1 cellular context compared by ENCODE assay signal in the genomic region with DNA sequence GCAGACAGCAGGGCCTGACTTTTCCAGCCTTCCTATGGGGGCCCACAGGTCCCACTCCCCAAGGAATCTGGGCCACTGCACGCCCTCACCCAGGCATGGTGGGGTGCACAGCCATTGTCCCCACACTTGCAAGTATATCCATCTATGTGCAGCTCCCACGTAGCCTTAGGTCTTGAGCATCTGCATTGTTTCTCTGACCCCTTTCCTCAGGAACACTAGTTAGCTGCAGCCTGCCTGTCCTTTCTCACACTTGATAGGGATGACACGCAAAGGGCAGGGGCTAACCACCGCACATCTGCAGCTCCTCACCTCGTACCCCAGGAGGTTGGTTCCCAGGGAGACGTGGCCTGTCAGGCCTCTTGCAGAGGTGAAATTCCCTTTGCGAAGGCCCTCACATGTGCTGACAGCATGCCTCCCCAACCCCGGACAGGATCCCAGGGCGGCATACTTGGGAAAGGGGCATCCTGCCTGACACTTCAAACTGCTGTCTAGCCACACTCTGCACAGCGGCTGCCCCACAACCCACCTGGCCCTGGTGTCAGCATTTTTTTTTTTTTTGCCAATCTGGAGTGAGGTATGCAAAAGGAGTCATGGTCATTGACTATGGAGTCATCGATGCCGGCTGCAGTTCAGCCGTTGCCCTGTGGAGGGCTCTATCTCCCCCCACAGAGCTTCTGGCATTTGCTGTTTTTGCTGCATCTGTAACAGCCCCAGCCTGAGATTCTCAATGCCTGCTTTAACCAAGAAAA.
TF ChIP-seq lines count a peak whose summit lies in the region.

No MANE protein-coding gene starts in this region.

TF ChIP-seq in HepG2, 621 proteins besides CTCF, POLR2A, EP300 and RAD21 (continued from another document and continues in another):
- TF ChIP-seq, protein P1, sequence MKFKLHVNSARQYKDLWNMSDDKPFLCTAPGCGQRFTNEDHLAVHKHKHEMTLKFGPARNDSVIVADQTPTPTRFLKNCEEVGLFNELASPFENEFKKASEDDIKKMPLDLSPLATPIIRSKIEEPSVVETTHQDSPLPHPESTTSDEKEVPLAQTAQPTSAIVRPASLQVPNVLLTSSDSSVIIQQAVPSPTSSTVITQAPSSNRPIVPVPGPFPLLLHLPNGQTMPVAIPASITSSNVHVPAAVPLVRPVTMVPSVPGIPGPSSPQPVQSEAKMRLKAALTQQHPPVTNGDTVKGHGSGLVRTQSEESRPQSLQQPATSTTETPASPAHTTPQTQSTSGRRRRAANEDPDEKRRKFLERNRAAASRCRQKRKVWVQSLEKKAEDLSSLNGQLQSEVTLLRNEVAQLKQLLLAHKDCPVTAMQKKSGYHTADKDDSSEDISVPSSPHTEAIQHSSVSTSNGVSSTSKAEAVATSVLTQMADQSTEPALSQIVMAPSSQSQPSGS (CRISPR knock-in tag; IDR thresholded peaks at IDR 0.05): no peak
- TF ChIP-seq, protein P2, sequence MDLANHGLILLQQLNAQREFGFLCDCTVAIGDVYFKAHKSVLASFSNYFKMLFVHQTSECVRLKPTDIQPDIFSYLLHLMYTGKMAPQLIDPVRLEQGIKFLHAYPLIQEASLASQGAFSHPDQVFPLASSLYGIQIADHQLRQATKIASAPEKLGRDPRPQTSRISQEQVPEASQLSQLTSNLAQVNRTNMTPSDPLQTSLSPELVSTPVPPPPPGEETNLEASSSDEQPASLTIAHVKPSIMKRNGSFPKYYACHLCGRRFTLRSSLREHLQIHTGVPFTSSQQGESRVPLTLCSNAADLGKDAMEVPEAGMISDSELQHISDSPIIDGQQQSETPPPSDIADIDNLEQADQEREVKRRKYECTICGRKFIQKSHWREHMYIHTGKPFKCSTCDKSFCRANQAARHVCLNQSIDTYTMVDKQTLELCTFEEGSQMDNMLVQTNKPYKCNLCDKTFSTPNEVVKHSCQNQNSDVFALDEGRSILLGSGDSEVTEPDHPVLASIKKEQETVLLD (CRISPR knock-in tag; IDR thresholded peaks at IDR 0.05; ENCODE audit: low read depth): no peak
- TF ChIP-seq, protein P3, sequence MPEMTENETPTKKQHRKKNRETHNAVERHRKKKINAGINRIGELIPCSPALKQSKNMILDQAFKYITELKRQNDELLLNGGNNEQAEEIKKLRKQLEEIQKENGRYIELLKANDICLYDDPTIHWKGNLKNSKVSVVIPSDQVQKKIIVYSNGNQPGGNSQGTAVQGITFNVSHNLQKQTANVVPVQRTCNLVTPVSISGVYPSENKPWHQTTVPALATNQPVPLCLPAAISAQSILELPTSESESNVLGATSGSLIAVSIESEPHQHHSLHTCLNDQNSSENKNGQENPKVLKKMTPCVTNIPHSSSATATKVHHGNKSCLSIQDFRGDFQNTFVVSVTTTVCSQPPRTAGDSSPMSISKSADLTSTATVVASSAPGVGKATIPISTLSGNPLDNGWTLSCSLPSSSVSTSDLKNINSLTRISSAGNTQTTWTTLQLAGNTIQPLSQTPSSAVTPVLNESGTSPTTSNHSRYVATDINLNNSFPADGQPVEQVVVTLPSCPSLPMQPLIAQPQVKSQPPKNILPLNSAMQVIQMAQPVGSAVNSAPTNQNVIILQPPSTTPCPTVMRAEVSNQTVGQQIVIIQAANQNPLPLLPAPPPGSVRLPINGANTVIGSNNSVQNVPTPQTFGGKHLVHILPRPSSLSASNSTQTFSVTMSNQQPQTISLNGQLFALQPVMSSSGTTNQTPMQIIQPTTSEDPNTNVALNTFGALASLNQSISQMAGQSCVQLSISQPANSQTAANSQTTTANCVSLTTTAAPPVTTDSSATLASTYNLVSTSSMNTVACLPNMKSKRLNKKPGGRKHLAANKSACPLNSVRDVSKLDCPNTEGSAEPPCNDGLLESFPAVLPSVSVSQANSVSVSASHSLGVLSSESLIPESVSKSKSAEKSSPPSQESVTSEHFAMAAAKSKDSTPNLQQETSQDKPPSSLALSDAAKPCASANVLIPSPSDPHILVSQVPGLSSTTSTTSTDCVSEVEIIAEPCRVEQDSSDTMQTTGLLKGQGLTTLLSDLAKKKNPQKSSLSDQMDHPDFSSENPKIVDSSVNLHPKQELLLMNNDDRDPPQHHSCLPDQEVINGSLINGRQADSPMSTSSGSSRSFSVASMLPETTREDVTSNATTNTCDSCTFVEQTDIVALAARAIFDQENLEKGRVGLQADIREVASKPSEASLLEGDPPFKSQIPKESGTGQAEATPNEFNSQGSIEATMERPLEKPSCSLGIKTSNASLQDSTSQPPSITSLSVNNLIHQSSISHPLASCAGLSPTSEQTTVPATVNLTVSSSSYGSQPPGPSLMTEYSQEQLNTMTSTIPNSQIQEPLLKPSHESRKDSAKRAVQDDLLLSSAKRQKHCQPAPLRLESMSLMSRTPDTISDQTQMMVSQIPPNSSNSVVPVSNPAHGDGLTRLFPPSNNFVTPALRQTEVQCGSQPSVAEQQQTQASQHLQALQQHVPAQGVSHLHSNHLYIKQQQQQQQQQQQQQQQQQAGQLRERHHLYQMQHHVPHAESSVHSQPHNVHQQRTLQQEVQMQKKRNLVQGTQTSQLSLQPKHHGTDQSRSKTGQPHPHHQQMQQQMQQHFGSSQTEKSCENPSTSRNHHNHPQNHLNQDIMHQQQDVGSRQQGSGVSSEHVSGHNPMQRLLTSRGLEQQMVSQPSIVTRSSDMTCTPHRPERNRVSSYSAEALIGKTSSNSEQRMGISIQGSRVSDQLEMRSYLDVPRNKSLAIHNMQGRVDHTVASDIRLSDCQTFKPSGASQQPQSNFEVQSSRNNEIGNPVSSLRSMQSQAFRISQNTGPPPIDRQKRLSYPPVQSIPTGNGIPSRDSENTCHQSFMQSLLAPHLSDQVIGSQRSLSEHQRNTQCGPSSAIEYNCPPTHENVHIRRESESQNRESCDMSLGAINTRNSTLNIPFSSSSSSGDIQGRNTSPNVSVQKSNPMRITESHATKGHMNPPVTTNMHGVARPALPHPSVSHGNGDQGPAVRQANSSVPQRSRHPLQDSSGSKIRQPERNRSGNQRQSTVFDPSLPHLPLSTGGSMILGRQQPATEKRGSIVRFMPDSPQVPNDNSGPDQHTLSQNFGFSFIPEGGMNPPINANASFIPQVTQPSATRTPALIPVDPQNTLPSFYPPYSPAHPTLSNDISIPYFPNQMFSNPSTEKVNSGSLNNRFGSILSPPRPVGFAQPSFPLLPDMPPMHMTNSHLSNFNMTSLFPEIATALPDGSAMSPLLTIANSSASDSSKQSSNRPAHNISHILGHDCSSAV (CRISPR knock-in tag; IDR thresholded peaks at IDR 0.05; ENCODE audit: borderline replicate concordance): no peak
- TF ChIP-seq ZNF263 (CRISPR knock-in tag; IDR thresholded peaks at IDR 0.05) (no peak), ZNF33A (CRISPR knock-in tag; IDR thresholded peaks at IDR 0.05; ENCODE audit: borderline replicate concordance) (no peak), RORA (CRISPR knock-in tag; IDR thresholded peaks at IDR 0.05) (no peak), ZNF367 (CRISPR knock-in tag; IDR thresholded peaks at IDR 0.05; ENCODE audit: borderline replicate concordance) (no peak), BRCA1 (CRISPR knock-in tag; IDR thresholded peaks at IDR 0.05) (no peak), ADNP (CRISPR knock-in tag; IDR thresholded peaks at IDR 0.05) (no peak), SSRP1 (CRISPR knock-in tag; IDR thresholded peaks at IDR 0.05) (no peak), ZNF589 (CRISPR knock-in tag; conservative IDR thresholded peaks at IDR 0.05) (0 out of 2 replicates have a peak, but pooled peaks have one; percentile 43)
- TF ChIP-seq, protein P4, sequence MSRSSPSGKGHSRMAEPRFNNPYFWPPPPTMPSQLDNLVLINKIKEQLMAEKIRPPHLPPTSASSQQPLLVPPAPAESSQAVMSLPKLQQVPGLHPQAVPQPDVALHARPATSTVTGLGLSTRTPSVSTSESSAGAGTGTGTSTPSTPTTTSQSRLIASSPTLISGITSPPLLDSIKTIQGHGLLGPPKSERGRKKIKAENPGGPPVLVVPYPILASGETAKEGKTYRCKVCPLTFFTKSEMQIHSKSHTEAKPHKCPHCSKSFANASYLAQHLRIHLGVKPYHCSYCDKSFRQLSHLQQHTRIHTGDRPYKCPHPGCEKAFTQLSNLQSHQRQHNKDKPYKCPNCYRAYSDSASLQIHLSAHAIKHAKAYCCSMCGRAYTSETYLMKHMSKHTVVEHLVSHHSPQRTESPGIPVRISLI (CRISPR knock-in tag; IDR thresholded peaks at IDR 0.05; ENCODE audit: borderline replicate concordance): peak; percentile 35; the same call in 1 of the 2 replicates
- TF ChIP-seq, protein P5, sequence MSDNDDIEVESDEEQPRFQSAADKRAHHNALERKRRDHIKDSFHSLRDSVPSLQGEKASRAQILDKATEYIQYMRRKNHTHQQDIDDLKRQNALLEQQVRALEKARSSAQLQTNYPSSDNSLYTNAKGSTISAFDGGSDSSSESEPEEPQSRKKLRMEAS (IDR thresholded peaks at IDR 0.05): peak; percentile 8; the same call in 1 of the 2 replicates
- TF ChIP-seq, protein P6, sequence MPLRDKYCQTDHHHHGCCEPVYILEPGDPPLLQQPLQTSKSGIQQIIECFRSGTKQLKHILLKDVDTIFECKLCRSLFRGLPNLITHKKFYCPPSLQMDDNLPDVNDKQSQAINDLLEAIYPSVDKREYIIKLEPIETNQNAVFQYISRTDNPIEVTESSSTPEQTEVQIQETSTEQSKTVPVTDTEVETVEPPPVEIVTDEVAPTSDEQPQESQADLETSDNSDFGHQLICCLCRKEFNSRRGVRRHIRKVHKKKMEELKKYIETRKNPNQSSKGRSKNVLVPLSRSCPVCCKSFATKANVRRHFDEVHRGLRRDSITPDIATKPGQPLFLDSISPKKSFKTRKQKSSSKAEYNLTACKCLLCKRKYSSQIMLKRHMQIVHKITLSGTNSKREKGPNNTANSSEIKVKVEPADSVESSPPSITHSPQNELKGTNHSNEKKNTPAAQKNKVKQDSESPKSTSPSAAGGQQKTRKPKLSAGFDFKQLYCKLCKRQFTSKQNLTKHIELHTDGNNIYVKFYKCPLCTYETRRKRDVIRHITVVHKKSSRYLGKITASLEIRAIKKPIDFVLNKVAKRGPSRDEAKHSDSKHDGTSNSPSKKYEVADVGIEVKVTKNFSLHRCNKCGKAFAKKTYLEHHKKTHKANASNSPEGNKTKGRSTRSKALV (CRISPR knock-in tag; IDR thresholded peaks at IDR 0.05): no peak
- TF ChIP-seq, protein P7, sequence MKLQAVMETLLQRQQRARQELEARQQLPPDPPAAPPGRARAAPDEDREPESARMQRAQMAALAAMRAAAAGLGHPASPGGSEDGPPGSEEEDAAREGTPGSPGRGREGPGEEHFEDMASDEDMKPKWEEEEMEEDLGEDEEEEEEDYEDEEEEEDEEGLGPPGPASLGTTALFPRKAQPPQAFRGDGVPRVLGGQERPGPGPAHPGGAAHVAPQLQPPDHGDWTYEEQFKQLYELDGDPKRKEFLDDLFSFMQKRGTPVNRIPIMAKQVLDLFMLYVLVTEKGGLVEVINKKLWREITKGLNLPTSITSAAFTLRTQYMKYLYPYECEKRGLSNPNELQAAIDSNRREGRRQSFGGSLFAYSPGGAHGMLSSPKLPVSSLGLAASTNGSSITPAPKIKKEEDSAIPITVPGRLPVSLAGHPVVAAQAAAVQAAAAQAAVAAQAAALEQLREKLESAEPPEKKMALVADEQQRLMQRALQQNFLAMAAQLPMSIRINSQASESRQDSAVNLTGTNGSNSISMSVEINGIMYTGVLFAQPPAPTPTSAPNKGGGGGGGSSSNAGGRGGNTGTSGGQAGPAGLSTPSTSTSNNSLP (IDR thresholded peaks at IDR 0.05; ENCODE audit: low read depth, low read length): no peak
- TF ChIP-seq, protein P8, sequence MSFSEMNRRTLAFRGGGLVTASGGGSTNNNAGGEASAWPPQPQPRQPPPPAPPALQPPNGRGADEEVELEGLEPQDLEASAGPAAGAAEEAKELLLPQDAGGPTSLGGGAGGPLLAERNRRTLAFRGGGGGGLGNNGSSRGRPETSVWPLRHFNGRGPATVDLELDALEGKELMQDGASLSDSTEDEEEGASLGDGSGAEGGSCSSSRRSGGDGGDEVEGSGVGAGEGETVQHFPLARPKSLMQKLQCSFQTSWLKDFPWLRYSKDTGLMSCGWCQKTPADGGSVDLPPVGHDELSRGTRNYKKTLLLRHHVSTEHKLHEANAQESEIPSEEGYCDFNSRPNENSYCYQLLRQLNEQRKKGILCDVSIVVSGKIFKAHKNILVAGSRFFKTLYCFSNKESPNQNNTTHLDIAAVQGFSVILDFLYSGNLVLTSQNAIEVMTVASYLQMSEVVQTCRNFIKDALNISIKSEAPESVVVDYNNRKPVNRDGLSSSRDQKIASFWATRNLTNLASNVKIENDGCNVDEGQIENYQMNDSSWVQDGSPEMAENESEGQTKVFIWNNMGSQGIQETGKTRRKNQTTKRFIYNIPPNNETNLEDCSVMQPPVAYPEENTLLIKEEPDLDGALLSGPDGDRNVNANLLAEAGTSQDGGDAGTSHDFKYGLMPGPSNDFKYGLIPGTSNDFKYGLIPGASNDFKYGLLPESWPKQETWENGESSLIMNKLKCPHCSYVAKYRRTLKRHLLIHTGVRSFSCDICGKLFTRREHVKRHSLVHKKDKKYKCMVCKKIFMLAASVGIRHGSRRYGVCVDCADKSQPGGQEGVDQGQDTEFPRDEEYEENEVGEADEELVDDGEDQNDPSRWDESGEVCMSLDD (CRISPR knock-in tag; IDR thresholded peaks at IDR 0.05; ENCODE audit: borderline replicate concordance): no peak
- TF ChIP-seq, protein P9, sequence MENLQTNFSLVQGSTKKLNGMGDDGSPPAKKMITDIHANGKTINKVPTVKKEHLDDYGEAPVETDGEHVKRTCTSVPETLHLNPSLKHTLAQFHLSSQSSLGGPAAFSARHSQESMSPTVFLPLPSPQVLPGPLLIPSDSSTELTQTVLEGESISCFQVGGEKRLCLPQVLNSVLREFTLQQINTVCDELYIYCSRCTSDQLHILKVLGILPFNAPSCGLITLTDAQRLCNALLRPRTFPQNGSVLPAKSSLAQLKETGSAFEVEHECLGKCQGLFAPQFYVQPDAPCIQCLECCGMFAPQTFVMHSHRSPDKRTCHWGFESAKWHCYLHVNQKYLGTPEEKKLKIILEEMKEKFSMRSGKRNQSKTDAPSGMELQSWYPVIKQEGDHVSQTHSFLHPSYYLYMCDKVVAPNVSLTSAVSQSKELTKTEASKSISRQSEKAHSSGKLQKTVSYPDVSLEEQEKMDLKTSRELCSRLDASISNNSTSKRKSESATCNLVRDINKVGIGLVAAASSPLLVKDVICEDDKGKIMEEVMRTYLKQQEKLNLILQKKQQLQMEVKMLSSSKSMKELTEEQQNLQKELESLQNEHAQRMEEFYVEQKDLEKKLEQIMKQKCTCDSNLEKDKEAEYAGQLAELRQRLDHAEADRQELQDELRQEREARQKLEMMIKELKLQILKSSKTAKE (CRISPR knock-in tag; IDR thresholded peaks at IDR 0.05; ENCODE audit: borderline replicate concordance): no peak
- TF ChIP-seq, protein P10, sequence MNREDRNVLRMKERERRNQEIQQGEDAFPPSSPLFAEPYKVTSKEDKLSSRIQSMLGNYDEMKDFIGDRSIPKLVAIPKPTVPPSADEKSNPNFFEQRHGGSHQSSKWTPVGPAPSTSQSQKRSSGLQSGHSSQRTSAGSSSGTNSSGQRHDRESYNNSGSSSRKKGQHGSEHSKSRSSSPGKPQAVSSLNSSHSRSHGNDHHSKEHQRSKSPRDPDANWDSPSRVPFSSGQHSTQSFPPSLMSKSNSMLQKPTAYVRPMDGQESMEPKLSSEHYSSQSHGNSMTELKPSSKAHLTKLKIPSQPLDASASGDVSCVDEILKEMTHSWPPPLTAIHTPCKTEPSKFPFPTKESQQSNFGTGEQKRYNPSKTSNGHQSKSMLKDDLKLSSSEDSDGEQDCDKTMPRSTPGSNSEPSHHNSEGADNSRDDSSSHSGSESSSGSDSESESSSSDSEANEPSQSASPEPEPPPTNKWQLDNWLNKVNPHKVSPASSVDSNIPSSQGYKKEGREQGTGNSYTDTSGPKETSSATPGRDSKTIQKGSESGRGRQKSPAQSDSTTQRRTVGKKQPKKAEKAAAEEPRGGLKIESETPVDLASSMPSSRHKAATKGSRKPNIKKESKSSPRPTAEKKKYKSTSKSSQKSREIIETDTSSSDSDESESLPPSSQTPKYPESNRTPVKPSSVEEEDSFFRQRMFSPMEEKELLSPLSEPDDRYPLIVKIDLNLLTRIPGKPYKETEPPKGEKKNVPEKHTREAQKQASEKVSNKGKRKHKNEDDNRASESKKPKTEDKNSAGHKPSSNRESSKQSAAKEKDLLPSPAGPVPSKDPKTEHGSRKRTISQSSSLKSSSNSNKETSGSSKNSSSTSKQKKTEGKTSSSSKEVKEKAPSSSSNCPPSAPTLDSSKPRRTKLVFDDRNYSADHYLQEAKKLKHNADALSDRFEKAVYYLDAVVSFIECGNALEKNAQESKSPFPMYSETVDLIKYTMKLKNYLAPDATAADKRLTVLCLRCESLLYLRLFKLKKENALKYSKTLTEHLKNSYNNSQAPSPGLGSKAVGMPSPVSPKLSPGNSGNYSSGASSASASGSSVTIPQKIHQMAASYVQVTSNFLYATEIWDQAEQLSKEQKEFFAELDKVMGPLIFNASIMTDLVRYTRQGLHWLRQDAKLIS (CRISPR knock-in tag; IDR thresholded peaks at IDR 0.05): no peak
